9 cellular contexts compared by ENCODE assay signal in the genomic region with DNA sequence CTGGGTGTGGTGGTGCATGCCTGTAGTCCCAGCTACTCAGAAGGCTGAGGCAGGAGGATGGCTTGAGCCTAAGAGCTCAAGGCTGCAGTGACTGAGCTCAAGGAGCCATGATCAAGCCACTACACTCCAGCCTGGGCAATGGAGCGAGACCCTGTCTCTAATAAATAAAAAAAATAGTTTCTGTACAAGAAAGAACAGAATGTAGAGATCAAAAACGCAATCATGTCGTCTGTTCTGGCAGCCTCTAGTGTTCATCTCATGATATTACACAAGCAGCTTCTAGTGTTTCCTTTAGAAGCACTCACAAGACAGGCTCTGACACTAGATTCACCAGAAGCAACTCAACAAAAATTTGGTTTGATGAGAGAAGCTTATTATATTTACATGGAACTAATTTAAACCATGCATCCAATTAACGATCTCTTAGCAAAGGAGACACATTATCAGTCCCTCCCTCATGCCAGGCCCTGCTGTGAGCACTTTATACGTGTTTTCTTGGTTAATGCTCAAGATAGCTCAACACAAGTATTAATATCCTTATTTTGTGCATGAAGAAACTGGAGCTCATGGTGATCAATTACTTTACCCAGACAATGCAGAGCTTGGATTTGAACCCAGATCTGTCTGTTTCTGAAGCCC. TPM values are rescaled to one million over a fixed set of nuclear protein-coding genes. Genes with fewer than 3 reads are reported as not detected.
DNase-seq lines count a peak whose midpoint lies in the region; ATAC-seq and TF ChIP-seq lines count a peak whose summit lies in the region.
"Had no signal": no experiment of that assay in that cellular context is flagged by ENCODE, and none has a peak within 500 bp of the region (broad histone marks: within the 10 kb centered on the region; RNA-seq: fewer than 3 reads in every experiment).

No MANE protein-coding gene starts in this region.

- no peak for TF ChIP-seq POLR2A in right lobe of liver (IDR thresholded peaks at IDR 0.05)

- DNase-seq in BJ (ENCODE audit: low read depth) (peak; percentile 38), GM13977 (ENCODE audit: low spot score) (peak; percentile 62), NCI-H460 (ENCODE audit: extremely low read depth, low read depth) (peak; percentile 30), cardiac fibroblast (ENCODE audit: low read depth in 2 of 2) (peak; percentile 67 to 71), right lobe of liver (no peak), cerebellar nuclear complex (lab: John Stamatoyannopoulos, UW) (no peak), T1000 (lab: John Stamatoyannopoulos, UW) (no peak)

- no peak overlapping the region for H3K27ac ChIP-seq in right lobe of liver

- CTCF ChIA-PET in BJ (lab: Yijun Ruan, JAX): interaction anchor here (0.6 to 4.1 kb wide), 50 partner anchors 9 to 516 kb away, joined by 3 to 28 read pairs (median 4); partner anchors contain the start of gene KRTAP16-1

- intact Hi-C loops in right lobe of liver (cut with DNase I): loop anchor here in 1 of 2 donors (10.0 kb wide), 1 partner anchor 428 kb away; no protein-coding TSS in a partner anchor

- ATAC-seq in right lobe of liver (peak; percentile 57 to 81 (median 70)), GM21367 (IDR thresholded peaks at IDR 0.05; ENCODE audit: unreplicated experiment) (no peak)

- H3K36me3 ChIP-seq in BJ (ENCODE audit: control insufficient read depth, insufficient read depth, low read length) (no peaks in the 10 kb centered on the region), right lobe of liver (no peaks in the 10 kb centered on the region)

- in situ Hi-C loops in GM13977 (cut with MboI; ENCODE audit: low pct_unique_long_range_greater_than_20kb, low sequenced_read_pairs, unreplicated experiment): no loop called here

- no peaks in the 10 kb centered on the region for H3K27me3 ChIP-seq in BJ (ENCODE audit: control insufficient read depth, insufficient read depth, low read length)
- H3K27me3 ChIP-seq in right lobe of liver: no peaks in the 10 kb centered on the region

- no peaks in the 10 kb centered on the region for H3K4me1 ChIP-seq in right lobe of liver

- H3K4me3 ChIP-seq in BJ (ENCODE audit: low read depth, low read length): no peak overlapping the region
- no peak overlapping the region for H3K4me3 ChIP-seq in cardiac fibroblast (replicated peaks in 1 of 2; ENCODE audit: low read depth in 2 of 2, low read length in 2 of 2)
- no peak overlapping the region for H3K4me3 ChIP-seq in right lobe of liver

- TF ChIP-seq CTCF in BJ (IDR thresholded peaks at IDR 0.05; ENCODE audit: insufficient read depth, low read depth, low read length) (peak; percentile 91), GM13977 (IDR thresholded peaks at IDR 0.05; ENCODE audit: extremely low read depth, insufficient read depth, missing control alignments) (peak; percentile 68), cardiac fibroblast (IDR thresholded peaks at IDR 0.05; ENCODE audit: low read depth, low read length) (peak; percentile 86), right lobe of liver (IDR thresholded peaks at IDR 0.05) (peak; percentile 66 to 72 (median 67))

- H3K9me3 ChIP-seq in right lobe of liver: no peaks in the 10 kb centered on the region

- POLR2A ChIA-PET in BJ (lab: Charles Lee): interaction anchor here (1.0 kb wide), 1 partner anchor 263 kb away, joined by 4 read pairs; no protein-coding TSS in a partner anchor

- 28% methylated on average over 5 of the region's 5 CpGs for whole genome bisulfite sequencing in right lobe of liver (ENCODE audit: insufficient coverage, low coverage, low lambda C conversion rate, missing lambda C conversion rate)

RNA-seq across cellular contexts. Expression of gene KRTAP17-1, which starts 6.9 kb away (rescaled TPM):
- not detected in 2 replicates for polyA plus RNA-seq in BJ (2011; rRNA removed)
- not detected in 2 replicates for polyA minus RNA-seq in BJ (2011; rRNA and poly(A)+ RNA removed)
- not detected in 2 replicates for total RNA-seq in NCI-H460 (2014; rRNA removed; shearing (Covaris generic))
- not detected in 2 replicates for polyA plus RNA-seq in NCI-H460 (2014; cell fraction: nucleus; rRNA removed)
- not detected for total RNA-seq in right lobe of liver
- total RNA-seq: skeletal muscle tissue had no signal

RNA-seq across cellular contexts. Expression of gene KRTAP16-1, which starts 13.3 kb away (rescaled TPM):
- not detected in 2 replicates for polyA plus RNA-seq in BJ (2011; rRNA removed)
- polyA minus RNA-seq in BJ (2011; rRNA and poly(A)+ RNA removed): not detected in 2 replicates
- not detected in 2 replicates for total RNA-seq in NCI-H460 (2014; rRNA removed; shearing (Covaris generic))
- not detected in 2 replicates for polyA plus RNA-seq in NCI-H460 (2014; cell fraction: nucleus; rRNA removed)
- not detected for total RNA-seq in right lobe of liver
- total RNA-seq: skeletal muscle tissue had no signal

RNA-seq across cellular contexts. Expression of gene KRTAP29-1, which starts 19.7 kb away (rescaled TPM):
- polyA plus RNA-seq in BJ (2011; rRNA removed): not detected in 2 replicates
- polyA minus RNA-seq in BJ (2011; rRNA and poly(A)+ RNA removed): not detected in 2 replicates
- total RNA-seq in NCI-H460 (2014; rRNA removed; shearing (Covaris generic)): not detected in 2 replicates
- not detected in 2 replicates for polyA plus RNA-seq in NCI-H460 (2014; cell fraction: nucleus; rRNA removed)
- not detected for total RNA-seq in right lobe of liver
- total RNA-seq: skeletal muscle tissue had no signal

RNA-seq across cellular contexts. Expression of gene KRT33A, which starts 28.2 kb away (rescaled TPM):
- not detected in 2 replicates for polyA plus RNA-seq in BJ (2011; rRNA removed)
- not detected in 2 replicates for polyA minus RNA-seq in BJ (2011; rRNA and poly(A)+ RNA removed)
- not detected in 2 replicates for total RNA-seq in NCI-H460 (2014; rRNA removed; shearing (Covaris generic))
- polyA plus RNA-seq in NCI-H460 (2014; cell fraction: nucleus; rRNA removed): not detected in 2 replicates
- total RNA-seq in right lobe of liver: not detected
- total RNA-seq: skeletal muscle tissue had no signal

RNA-seq across cellular contexts. Expression of gene KRTAP9-7, which starts 46.9 kb away (rescaled TPM):
- not detected in 2 replicates for polyA plus RNA-seq in BJ (2011; rRNA removed)
- not detected in 2 replicates for polyA minus RNA-seq in BJ (2011; rRNA and poly(A)+ RNA removed)
- not detected in 2 replicates for total RNA-seq in NCI-H460 (2014; rRNA removed; shearing (Covaris generic))
- polyA plus RNA-seq in NCI-H460 (2014; cell fraction: nucleus; rRNA removed): not detected in 2 replicates
- total RNA-seq in right lobe of liver: not detected
- total RNA-seq: skeletal muscle tissue had no signal

Comparison
In these comparisons a context has a peak if more than half of its experiments do, and no peak if none do; other contexts are left out.
1. DNase-seq: peak in BJ (single experiment), GM13977 (single experiment), NCI-H460 (single experiment) and cardiac fibroblast (2 of 2); none in right lobe of liver (0 of 3), cerebellar nuclear complex (0 of 2) and T1000 (single experiment).
2. Peak in every context shown above with its lines, with median percentiles within 50 percentile points of each other: CTCF ChIP-seq.